In genomic region chr2:190662754-190663153, GRCh38 we compare ENCODE assay signal across 30 cellular contexts. TPM values are rescaled to one million over a fixed set of nuclear protein-coding genes. Genes with fewer than 3 reads are reported as not detected.
DNase-seq lines count a peak whose midpoint lies in the region; ATAC-seq and TF ChIP-seq lines count a peak whose summit lies in the region.
"Had no signal": no experiment of that assay in that cellular context is flagged by ENCODE, and none has a peak within 500 bp of the region (broad histone marks: within the 10 kb centered on the region; RNA-seq: fewer than 3 reads in every experiment).

No MANE protein-coding gene starts in this region.

- intact Hi-C loops in CD8-positive, alpha-beta T cell (cut with DNase I, micrococcal nuclease) = no loop called here
- intact Hi-C loops in right lobe of liver (cut with DNase I) = no loop called here

- no peak for DNase-seq in CD4-positive, CD25-positive, alpha-beta regulatory T cell
- DNase-seq in CD8-positive, alpha-beta T cell = no peak
- DNase-seq in NCI-H226 (peak; percentile 18), right lobe of liver (no peak), endothelial cell (ENCODE audit: low spot score) (no peak)
- DNase-seq: activated CD4-positive, alpha-beta T cell treated with anti-CD3 and anti-CD28 coated beads for 4 hours; activated CD8-positive, alpha-beta T cell treated with anti-CD3 and anti-CD28 coated beads, Interleukin-2, amount 10 ng/mL, durations not matched to agents 7 days and 5 days; Caco-2; effector CD8-positive, alpha-beta T cell; hypothalamus; left colon; naive B cell; NCI-H1694; NCI-H446 treated with DMSO at 0.1 percent for 48 hours; NCI-H774; Peyer's patch; psoas muscle; SHP77 treated with DMSO at 0.1 percent for 48 hours; stimulated activated CD4-positive, alpha-beta T cell treated with anti-CD3 and anti-CD28 coated beads, Interleukin-15, amount 100 ng/mL, for 24 hours; stimulated activated CD4-positive, alpha-beta T cell treated with anti-CD3 and anti-CD28 coated beads, Interleukin-4, amount 100 ng/mL, for 4 hours; upper lobe of right lung had no signal

- H3K4me3 ChIP-seq in CD4-positive, CD25-positive, alpha-beta regulatory T cell (ENCODE audit: low read depth, low read length) = no peak overlapping the region
- H3K4me3 ChIP-seq in CD8-positive, alpha-beta T cell (ENCODE audit: low read depth, low read length) = no peak overlapping the region
- H3K4me3 ChIP-seq in right lobe of liver = no peak overlapping the region
- H3K4me3 ChIP-seq: breast epithelium, coronary artery, Peyer's patch, psoas muscle, upper lobe of right lung had no signal

- CTCF ChIA-PET in CD8-positive, alpha-beta T cell (lab: Charles Lee) = interaction anchor here (0.9 to 1.3 kb wide), 2 partner anchors 9 to 12 kb away, joined by 3 to 4 read pairs; no protein-coding TSS in a partner anchor

- H3K36me3 Mint-ChIP-seq in CD4-positive, CD25-positive, alpha-beta regulatory T cell = peaks cover 10% of the 10 kb centered on the region
- H3K36me3 Mint-ChIP-seq in CD8-positive, alpha-beta T cell = peaks cover 23% of the 10 kb centered on the region
- H3K36me3 Mint-ChIP-seq in endothelial cell (ENCODE audit: low read depth, unreplicated experiment) = peaks cover 12% of the 10 kb centered on the region

- WGBS in right lobe of liver (ENCODE audit: insufficient coverage, low coverage, low lambda C conversion rate, missing lambda C conversion rate) = 51% methylated on average over 3 of the region's 3 CpGs

- ATAC-seq in CD4-positive, CD25-positive, alpha-beta regulatory T cell (ENCODE audit: low read depth in 2 of 2) = no peak
- ATAC-seq in CD8-positive, alpha-beta T cell = no peak
- ATAC-seq in right lobe of liver (peak; percentile 17 to 30 (median 22)), HG02642 (IDR thresholded peaks at IDR 0.05; ENCODE audit: poor library complexity, unreplicated experiment) (no peak), HG03039 (IDR thresholded peaks at IDR 0.05; ENCODE audit: unreplicated experiment) (no peak), GM19463 (IDR thresholded peaks at IDR 0.05; ENCODE audit: unreplicated experiment) (no peak)
- ATAC-seq: activated CD8-positive, alpha-beta T cell treated with anti-CD3 and anti-CD28 coated beads, Interleukin-2, amount 10 ng/mL, durations not matched to agents 7 days and 5 days; left colon; psoas muscle; upper lobe of right lung had no signal

- TF ChIP-seq POLR2A in right lobe of liver (IDR thresholded peaks at IDR 0.05) = no peak

- H3K27me3 Mint-ChIP-seq in CD4-positive, CD25-positive, alpha-beta regulatory T cell = no peaks in the 10 kb centered on the region
- no peaks in the 10 kb centered on the region for H3K27me3 Mint-ChIP-seq in CD8-positive, alpha-beta T cell (ENCODE audit: low read depth)
- no peaks in the 10 kb centered on the region for H3K27me3 Mint-ChIP-seq in endothelial cell (ENCODE audit: unreplicated experiment)
- H3K27me3 Mint-ChIP-seq: activated naive CD8-positive, alpha-beta T cell; naive B cell had no signal

- no peaks in the 10 kb centered on the region for H3K9me3 ChIP-seq in CD4-positive, CD25-positive, alpha-beta regulatory T cell (ENCODE audit: control insufficient read depth in 2 of 2, low read length in 2 of 2)
- H3K9me3 ChIP-seq in CD8-positive, alpha-beta T cell (ENCODE audit: low read length) = no peaks in the 10 kb centered on the region
- H3K9me3 ChIP-seq in right lobe of liver = no peaks in the 10 kb centered on the region
- H3K9me3 ChIP-seq: breast epithelium, Caco-2, Peyer's patch, psoas muscle, upper lobe of right lung had no signal

- H3K36me3 ChIP-seq in CD4-positive, CD25-positive, alpha-beta regulatory T cell (ENCODE audit: control insufficient read depth, insufficient read depth, low read length) = peaks cover 6% of the 10 kb centered on the region
- no peaks in the 10 kb centered on the region for H3K36me3 ChIP-seq in CD8-positive, alpha-beta T cell (ENCODE audit: insufficient read depth, low read length)
- H3K36me3 ChIP-seq in right lobe of liver = no peaks in the 10 kb centered on the region
- H3K36me3 ChIP-seq: breast epithelium had no signal

- H3K4me3 Mint-ChIP-seq in CD4-positive, CD25-positive, alpha-beta regulatory T cell = peak overlapping the region in 1 of 4 donors; percentile 53
- H3K4me3 Mint-ChIP-seq in CD8-positive, alpha-beta T cell = no peak overlapping the region
- H3K4me3 Mint-ChIP-seq in endothelial cell (ENCODE audit: unreplicated experiment) = no peak overlapping the region
- H3K4me3 Mint-ChIP-seq: activated CD8-positive, alpha-beta T cell treated with anti-CD3 and anti-CD28 coated beads, Interleukin-2, amount 10 ng/mL, durations not matched to agents 7 days and 5 days; activated naive CD8-positive, alpha-beta T cell; naive B cell; T-helper 2 cell treated with Interferon-gamma antibody and Interleukin-4, amounts not matched to agents 5 μg/mL and 100 μg/mL, for 36 hours had no signal

- H3K4me1 Mint-ChIP-seq in CD4-positive, CD25-positive, alpha-beta regulatory T cell = peaks cover 30 to 59% (median 56%) of the 10 kb centered on the region in 4 donors
- H3K4me1 Mint-ChIP-seq in CD8-positive, alpha-beta T cell (ENCODE audit: low read depth) = peaks cover 54% of the 10 kb centered on the region
- H3K4me1 Mint-ChIP-seq in endothelial cell (ENCODE audit: unreplicated experiment) = peaks cover 2% of the 10 kb centered on the region

- peak overlapping the region; percentile 2 for H3K27ac ChIP-seq in CD4-positive, CD25-positive, alpha-beta regulatory T cell (ENCODE audit: insufficient read depth, low read length, poor library complexity, severe bottlenecking)
- H3K27ac ChIP-seq in CD8-positive, alpha-beta T cell (ENCODE audit: low read depth, low read length) = no peak overlapping the region
- peak overlapping the region in 2 of 3 donors; percentile 10 to 23 for H3K27ac ChIP-seq in right lobe of liver
- H3K27ac ChIP-seq: coronary artery, epithelial cell of prostate, Peyer's patch, upper lobe of right lung, VCaP had no signal

- POLR2A ChIA-PET in CD8-positive, alpha-beta T cell (lab: Charles Lee) = interaction anchor here (0.7 to 1.4 kb wide), 2 partner anchors 12 to 37 kb away, joined by 3 to 4 read pairs; no protein-coding TSS in a partner anchor

- peaks cover 10% of the 10 kb centered on the region for H3K4me1 ChIP-seq in CD4-positive, CD25-positive, alpha-beta regulatory T cell (ENCODE audit: control insufficient read depth, insufficient read depth, low read length, poor library complexity, severe bottlenecking)
- H3K4me1 ChIP-seq in CD8-positive, alpha-beta T cell (ENCODE audit: insufficient read depth, low read length) = peaks cover 6% of the 10 kb centered on the region
- H3K4me1 ChIP-seq in right lobe of liver = peaks cover 0 to 19% (median 4%) of the 10 kb centered on the region in 4 donors
- H3K4me1 ChIP-seq: Caco-2 had no signal

- H3K27me3 ChIP-seq in CD4-positive, CD25-positive, alpha-beta regulatory T cell (ENCODE audit: control insufficient read depth, insufficient read depth, low read length) = no peaks in the 10 kb centered on the region
- H3K27me3 ChIP-seq in CD8-positive, alpha-beta T cell (ENCODE audit: insufficient read depth, low read length) = no peaks in the 10 kb centered on the region
- no peaks in the 10 kb centered on the region for H3K27me3 ChIP-seq in right lobe of liver
- H3K27me3 ChIP-seq: breast epithelium, Peyer's patch, upper lobe of right lung had no signal

- H3K27ac Mint-ChIP-seq in CD4-positive, CD25-positive, alpha-beta regulatory T cell = peak overlapping the region in 1 of 3 donors; percentile 16
- H3K27ac Mint-ChIP-seq in CD8-positive, alpha-beta T cell = peak overlapping the region; percentile 41
- H3K27ac Mint-ChIP-seq in endothelial cell (ENCODE audit: unreplicated experiment) = no peak overlapping the region
- H3K27ac Mint-ChIP-seq: activated CD8-positive, alpha-beta T cell treated with anti-CD3 and anti-CD28 coated beads, Interleukin-2, amount 10 ng/mL, durations not matched to agents 7 days and 5 days; activated naive CD8-positive, alpha-beta T cell; T-helper 2 cell treated with Interferon-gamma antibody and Interleukin-4, amounts not matched to agents 5 μg/mL and 100 μg/mL, for 36 hours had no signal

- no peak for TF ChIP-seq CTCF in CD8-positive, alpha-beta T cell (IDR thresholded peaks at IDR 0.05)
- no peak for TF ChIP-seq CTCF in right lobe of liver (IDR thresholded peaks at IDR 0.05)
- TF ChIP-seq CTCF in endothelial cell (IDR thresholded peaks at IDR 0.05; ENCODE audit: unreplicated experiment) = no peak

- H3K9me3 Mint-ChIP-seq in CD4-positive, CD25-positive, alpha-beta regulatory T cell = no peaks in the 10 kb centered on the region
- H3K9me3 Mint-ChIP-seq in CD8-positive, alpha-beta T cell = peaks cover 2% of the 10 kb centered on the region
- peaks cover 6% of the 10 kb centered on the region for H3K9me3 Mint-ChIP-seq in endothelial cell (ENCODE audit: unreplicated experiment)

RNA-seq across cellular contexts. Expression of gene NAB1, which starts 13.9 kb away (rescaled TPM):
- total RNA-seq in CD4-positive, CD25-positive, alpha-beta regulatory T cell = 42.7 TPM
- 1 to 10 TPM; 1.5 to 5.0 (median 2.9) TPM for polyA plus RNA-seq in CD4-positive, CD25-positive, alpha-beta regulatory T cell
- 10 to 100 TPM; 19.0 to 22.7 TPM for total RNA-seq in CD8-positive, alpha-beta T cell
- total RNA-seq in right lobe of liver (10 to 100 TPM; 22.0 to 29.9 (median 23.8) TPM), endothelial cell (ENCODE audit: unreplicated experiment) (44.9 TPM)

Comparison
In these comparisons a context has a peak if more than half of its experiments do, and no peak if none do; other contexts are left out.
1. ATAC-seq: peak in right lobe of liver (4 of 4); none in CD4-positive, CD25-positive, alpha-beta regulatory T cell (0 of 2), CD8-positive, alpha-beta T cell (single experiment), HG02642 (single experiment), HG03039 (single experiment) and GM19463 (single experiment).